In genomic region chr5:72065751-72066255, GRCh38 we compare ENCODE assay signal across 10 cellular contexts. TPM values are rescaled to one million over a fixed set of nuclear protein-coding genes. Genes with fewer than 3 reads are reported as not detected.
DNase-seq lines count a peak whose midpoint lies in the region; ATAC-seq, FAIRE-seq and TF ChIP-seq lines count a peak whose summit lies in the region.
"Had no signal": no experiment of that assay in that cellular context is flagged by ENCODE, and none has a peak within 500 bp of the region (broad histone marks: within the 10 kb centered on the region; RNA-seq: fewer than 3 reads in every experiment).

No MANE protein-coding gene starts in this region.

- TF ChIP-seq RAD21 in HepG2 (CRISPR knock-in tag; IDR thresholded peaks at IDR 0.05) = no peak

- H3K4me3 Mint-ChIP-seq in endothelial cell (ENCODE audit: unreplicated experiment) = no peak overlapping the region
- H3K4me3 Mint-ChIP-seq in progenitor cell of endocrine pancreas (ENCODE audit: low read depth) = no peak overlapping the region

- no peak overlapping the region for H3K4me2 ChIP-seq in HepG2 (ENCODE audit: low read depth, low read length)

- H3K4me3 ChIP-seq in HUES48 (ENCODE audit: low read depth, low read length) = 0 out of 2 replicates have a peak overlapping the region, but pooled peaks have one; percentile 15
- no peak overlapping the region for H3K4me3 ChIP-seq in HepG2 (replicated peaks in 1 of 3; ENCODE audit: insufficient read depth in 1 of 3, low read depth in 2 of 3, low read length in 3 of 3)

- no peaks in the 10 kb centered on the region for H4K20me1 ChIP-seq in HepG2 (ENCODE audit: insufficient read depth, low read length)

- H3K27ac Mint-ChIP-seq in endothelial cell (ENCODE audit: unreplicated experiment) (no peak overlapping the region), progenitor cell of endocrine pancreas (peak overlapping the region; percentile 47)

- DNase-seq in NCI-H524 (lab: John Stamatoyannopoulos, UW) (peak; percentile 98 to 99), endothelial cell (ENCODE audit: low spot score) (peak; percentile 4), progenitor cell of endocrine pancreas (ENCODE audit: low spot score, unreplicated experiment) (peak; percentile 17), HepG2 (ENCODE audit: low spot score) (no peak), HuH-7.5 (ENCODE audit: low spot score) (no peak), epidermal melanocyte (ENCODE audit: insufficient read length, low spot score) (no peak)
- DNase-seq: left cardiac atrium, Right ventricle myocardium superior had no signal

- CTCF ChIA-PET in HepG2 (lab: Yijun Ruan, JAX; ENCODE audit: low intra/inter-chr PET ratio, low total read pairs) = no interaction called here

- TF ChIP-seq POLR2A in HepG2 (IDR thresholded peaks at IDR 0.05; ENCODE audit: insufficient read depth in 1 of 2, low read depth in 2 of 2, low read length in 2 of 2) = no peak

- POLR2A ChIA-PET in HepG2 (lab: Yijun Ruan, JAX) = no interaction called here

- TF ChIP-seq CTCF in endothelial cell (IDR thresholded peaks at IDR 0.05; ENCODE audit: unreplicated experiment) = no peak
- no peak for TF ChIP-seq CTCF in progenitor cell of endocrine pancreas (IDR thresholded peaks at IDR 0.05; ENCODE audit: unreplicated experiment)
- no peak for TF ChIP-seq CTCF in HepG2 (CRISPR knock-in tag; IDR thresholded peaks at IDR 0.05)

- no peaks in the 10 kb centered on the region for H3K79me2 ChIP-seq in HepG2 (ENCODE audit: insufficient read depth, low read length)

- H3K27me3 Mint-ChIP-seq in endothelial cell (ENCODE audit: unreplicated experiment) (peaks cover 2% of the 10 kb centered on the region), progenitor cell of endocrine pancreas (no peaks in the 10 kb centered on the region)

- no TSS peak for BruUV-seq in HepG2 (replicated peaks; lab: Mats Ljungman, UMichigan)

- no peaks in the 10 kb centered on the region for H3K36me3 Mint-ChIP-seq in endothelial cell (ENCODE audit: low read depth, unreplicated experiment)
- no peaks in the 10 kb centered on the region for H3K36me3 Mint-ChIP-seq in progenitor cell of endocrine pancreas (ENCODE audit: insufficient read depth)

- TF ChIP-seq EP300 in HepG2 (IDR thresholded peaks at IDR 0.05; ENCODE audit: low read depth in 2 of 2, low read length in 2 of 2) (no peak), HepG2 (CRISPR knock-in tag; IDR thresholded peaks at IDR 0.05; ENCODE audit: borderline replicate concordance) (no peak)

- no peaks in the 10 kb centered on the region for H3K9me3 ChIP-seq in HUES48 (ENCODE audit: control insufficient read depth, insufficient read depth, low read length)
- no peaks in the 10 kb centered on the region for H3K9me3 ChIP-seq in HepG2 (ENCODE audit: low read length)

- H3K27me3 ChIP-seq in HUES48 (ENCODE audit: control insufficient read depth, insufficient read depth, low read length) = no peaks in the 10 kb centered on the region
- H3K27me3 ChIP-seq in HepG2 (ENCODE audit: control insufficient read depth in 1 of 2, insufficient read depth in 2 of 2, low read length in 2 of 2) = no peaks in the 10 kb centered on the region

- peaks cover 44% of the 10 kb centered on the region for H3K4me1 ChIP-seq in HUES48 (ENCODE audit: control insufficient read depth, insufficient read depth, low read length)
- no peaks in the 10 kb centered on the region for H3K4me1 ChIP-seq in HepG2 (ENCODE audit: insufficient read depth, low read length)

- H3K9ac ChIP-seq in HUES48 (ENCODE audit: low read depth, low read length) = peak overlapping the region; percentile 38; the same call in 1 of the 2 replicates
- no peak overlapping the region for H3K9ac ChIP-seq in HepG2 (ENCODE audit: insufficient read depth, low read depth, low read length)

- FAIRE-seq in HepG2 (lab: Jason Lieb, UNC) = no peak

- peaks cover 4% of the 10 kb centered on the region for H3K4me1 Mint-ChIP-seq in endothelial cell (ENCODE audit: unreplicated experiment)
- peaks cover 12% of the 10 kb centered on the region for H3K4me1 Mint-ChIP-seq in progenitor cell of endocrine pancreas (ENCODE audit: low read depth)

- H3K27ac ChIP-seq in HUES48 (ENCODE audit: low read depth, low read length) = peak overlapping the region; percentile 81
- H3K27ac ChIP-seq in HepG2 (ENCODE audit: extremely low read length, insufficient read depth, low read length) = no peak overlapping the region

- in situ Hi-C loops in HepG2 (cut with HindIII; ENCODE audit: extremely low pct_ligation_motif_present, low pct_unique_long_range_greater_than_20kb) = no loop called here

- no peak overlapping the region for H2AFZ ChIP-seq in HepG2 (ENCODE audit: low read length)

- intact Hi-C loops in HepG2 (cut with micrococcal nuclease; ENCODE audit: unreplicated experiment) = loop anchor here (10.0 kb wide), 1 partner anchor 1409 kb away; no protein-coding TSS in a partner anchor

- H3K9me3 Mint-ChIP-seq in endothelial cell (ENCODE audit: unreplicated experiment) (no peaks in the 10 kb centered on the region), progenitor cell of endocrine pancreas (ENCODE audit: low read depth) (no peaks in the 10 kb centered on the region)

- 31% methylated on average over 2 of the region's 4 CpGs for WGBS in HepG2 (ENCODE audit: low lambda C conversion rate)

- ATAC-seq in HepG2 = no peak
- no peak for ATAC-seq in GM19023 (IDR thresholded peaks at IDR 0.05; ENCODE audit: unreplicated experiment)
- ATAC-seq: left cardiac atrium had no signal

- H3K36me3 ChIP-seq in HUES48 (ENCODE audit: control insufficient read depth, insufficient read depth, low read length) (no peaks in the 10 kb centered on the region), HepG2 (replicated peaks in 1 of 2; ENCODE audit: control insufficient read depth in 1 of 2, insufficient read depth in 2 of 2, low read length in 2 of 2) (no peaks in the 10 kb centered on the region)

TF ChIP-seq in HepG2, 621 proteins besides CTCF, POLR2A, EP300 and RAD21 (continues in another document):
- no peak for TF ChIP-seq GMEB1 (CRISPR knock-in tag; IDR thresholded peaks at IDR 0.05; ENCODE audit: borderline replicate concordance)
- no peak for TF ChIP-seq FOXK2 (IDR thresholded peaks at IDR 0.05)
- no peak for TF ChIP-seq GRHL1 (CRISPR knock-in tag; conservative IDR thresholded peaks at IDR 0.05)
- TF ChIP-seq GATAD1 (CRISPR knock-in tag; IDR thresholded peaks at IDR 0.05) = no peak
- TF ChIP-seq KLF15 (CRISPR knock-in tag; IDR thresholded peaks at IDR 0.05; ENCODE audit: borderline replicate concordance) = no peak
- no peak for TF ChIP-seq KLF13 (CRISPR knock-in tag; IDR thresholded peaks at IDR 0.05)
- TF ChIP-seq ZNF335 (CRISPR knock-in tag; IDR thresholded peaks at IDR 0.05) = no peak

RNA-seq across cellular contexts. Expression of gene MAP1B, which starts 41.5 kb away (rescaled TPM):
- 251 TPM for total RNA-seq in endothelial cell (ENCODE audit: unreplicated experiment)
- total RNA-seq in progenitor cell of endocrine pancreas = 58.6 and 63.8 TPM in 2 replicates
- total RNA-seq in HepG2 (2016; rRNA removed; fragmentation: Illumina TruSeq; extraction: Trizol) = 6.2 and 12.6 TPM in 2 replicates
- 0.40 and 0.79 TPM in 2 replicates for total RNA-seq in HepG2 (2016; cell fraction: cytosol; rRNA removed; fragmentation: Illumina TruSeq; extraction: Trizol; ENCODE audit: low read depth)
- 6.4 and 11.8 TPM in 2 replicates for total RNA-seq in HepG2 (2016; cell fraction: insoluble cytoplasmic fraction; rRNA removed; fragmentation: Illumina TruSeq; extraction: Trizol)
- total RNA-seq in HepG2 (2016; cell fraction: membrane; rRNA removed; fragmentation: Illumina TruSeq; extraction: Trizol) = 2.6 and 2.7 TPM in 2 replicates
- 18.5 and 24.0 TPM in 2 replicates for total RNA-seq in HepG2 (2016; cell fraction: nucleus; rRNA removed; fragmentation: Illumina TruSeq; extraction: Trizol)
- polyA plus RNA-seq in HepG2 (2011; rRNA removed) = 3.3 and 3.5 TPM in 2 replicates
- polyA plus RNA-seq in HepG2 (2011; cell fraction: cytosol; rRNA removed) = 2.5 and 3.3 TPM in 2 replicates
- polyA plus RNA-seq in HepG2 (2011; cell fraction: nucleus; rRNA removed) = 5.5 and 6.8 TPM in 2 replicates
- 2.7 and 5.6 TPM in 2 replicates for polyA plus RNA-seq in HepG2 (2012)
- polyA plus RNA-seq in HepG2 (2016; cell fraction: cytosol; fragmentation: Illumina TruSeq; extraction: Trizol; ENCODE audit: low read depth) = 0.14 TPM in 2 replicates
- 4.1 and 5.0 TPM in 2 replicates for polyA plus RNA-seq in HepG2 (2016; cell fraction: insoluble cytoplasmic fraction; fragmentation: Illumina TruSeq; extraction: Trizol; ENCODE audit: low read depth)
- 0.37 and 0.50 TPM in 2 replicates for polyA plus RNA-seq in HepG2 (2016; cell fraction: membrane; fragmentation: Illumina TruSeq; extraction: Trizol; ENCODE audit: low read depth)
- 10.5 and 11.0 TPM in 2 replicates for polyA plus RNA-seq in HepG2 (2016; cell fraction: nucleus; fragmentation: Illumina TruSeq; extraction: Trizol; ENCODE audit: insufficient read depth, low read depth)
- polyA minus RNA-seq in HepG2 (2011; rRNA and poly(A)+ RNA removed; ENCODE audit: low replicate concordance) = 0.37 and 38.7 TPM in 2 replicates
- 8.5 and 16.4 TPM in 2 replicates for polyA minus RNA-seq in HepG2 (2011; cell fraction: cytosol; rRNA and poly(A)+ RNA removed)
- polyA minus RNA-seq in HepG2 (2011; cell fraction: nucleus; rRNA and poly(A)+ RNA removed) = 13.8 and 21.1 TPM in 2 replicates

Comparison
In these comparisons a context has a peak if more than half of its experiments do, and no peak if none do; other contexts are left out.
1. DNase-seq: peak in NCI-H524 (2 of 2), endothelial cell (single experiment) and progenitor cell of endocrine pancreas (single experiment); none in HepG2 (single experiment), HuH-7.5 (single experiment) and epidermal melanocyte (single experiment).